21 cellular contexts compared by ENCODE assay signal in genomic region chr5:158461240-158461854, GRCh38.
DNase-seq lines count a peak whose midpoint lies in the region; ATAC-seq, FAIRE-seq and TF ChIP-seq lines count a peak whose summit lies in the region.
"Had no signal": no experiment of that assay in that cellular context is flagged by ENCODE, and none has a peak within 500 bp of the region (broad histone marks: within the 10 kb centered on the region; RNA-seq: fewer than 3 reads in every experiment).

No MANE protein-coding gene starts in this region.

- H3K9me3 ChIP-seq in hepatocyte (ENCODE audit: low read depth), result no peaks in the 10 kb centered on the region
- H3K9me3 ChIP-seq in aorta (ENCODE audit: control insufficient read depth, low read length), result no peaks in the 10 kb centered on the region
- H3K9me3 ChIP-seq in mammary epithelial cell (replicated peaks; ENCODE audit: insufficient read depth, low read length), result no peaks in the 10 kb centered on the region

- intact Hi-C loops in aorta (cut with DNase I) (no loop called here), mammary epithelial cell (cut with micrococcal nuclease) (loop anchor here (5.0 kb wide), 1 partner anchor 79 kb away; no protein-coding TSS in a partner anchor)

- H4K20me1 ChIP-seq in hepatocyte (ENCODE audit: insufficient read depth, poor library complexity, severe bottlenecking), result no peaks in the 10 kb centered on the region
- no peaks in the 10 kb centered on the region for H4K20me1 ChIP-seq in mammary epithelial cell (ENCODE audit: insufficient read depth, low read length)

- H3K4me2 ChIP-seq in hepatocyte (no peak overlapping the region), mammary epithelial cell (ENCODE audit: insufficient read depth, low read depth, low read length) (no peak overlapping the region)

- H2AFZ ChIP-seq in hepatocyte (no peak overlapping the region), mammary epithelial cell (ENCODE audit: low read depth, low read length) (no peak overlapping the region)

- CTCF ChIA-PET in mammary epithelial cell (lab: Charles Lee; ENCODE audit: low non-redundant PET), result no interaction called here

- H3K4me1 ChIP-seq in hepatocyte (ENCODE audit: insufficient read depth) (no peaks in the 10 kb centered on the region), rectal smooth muscle tissue (ENCODE audit: control insufficient read depth, insufficient read depth, low read length) (peaks cover 13% of the 10 kb centered on the region), aorta (ENCODE audit: control insufficient read depth in 1 of 2, insufficient read depth in 2 of 2, low read length in 2 of 2) (peaks cover 2 to 5% of the 10 kb centered on the region in 2 donors), mammary epithelial cell (ENCODE audit: insufficient read depth, low read length) (peaks cover 23% of the 10 kb centered on the region)

- H3K27ac ChIP-seq in hepatocyte, result peak overlapping the region; percentile 11
- peak overlapping the region; percentile 48 for H3K27ac ChIP-seq in rectal smooth muscle tissue (ENCODE audit: low read depth, low read length)
- peak overlapping the region in 1 of 2 donors; percentile 64 for H3K27ac ChIP-seq in aorta (ENCODE audit: low read depth in 1 of 2, low read length in 2 of 2)
- H3K27ac ChIP-seq in mammary epithelial cell (ENCODE audit: insufficient read depth, low read depth, low read length), result no peak overlapping the region
- H3K27ac ChIP-seq: cardiac muscle cell had no signal

- H3K4me3 ChIP-seq in hepatocyte (no peak overlapping the region), rectal smooth muscle tissue (ENCODE audit: low read length) (no peak overlapping the region), aorta (ENCODE audit: low read length in 2 of 2) (no peak overlapping the region), mammary epithelial cell (replicated peaks in 1 of 3; ENCODE audit: insufficient read depth in 1 of 3, low read depth in 2 of 3, low read length in 3 of 3) (no peak overlapping the region)
- H3K4me3 ChIP-seq: cardiac muscle cell had no signal

- no peaks in the 10 kb centered on the region for H3K27me3 ChIP-seq in hepatocyte
- H3K27me3 ChIP-seq in rectal smooth muscle tissue (ENCODE audit: control insufficient read depth, insufficient read depth, low read length), result no peaks in the 10 kb centered on the region
- H3K27me3 ChIP-seq in aorta (ENCODE audit: control insufficient read depth in 1 of 2, insufficient read depth in 2 of 2, low read length in 1 of 2), result no peaks in the 10 kb centered on the region
- H3K27me3 ChIP-seq in mammary epithelial cell (ENCODE audit: insufficient read depth, low read length), result no peaks in the 10 kb centered on the region
- H3K27me3 ChIP-seq: cardiac muscle cell had no signal

- BruUV-seq in mammary epithelial cell (replicated peaks; lab: Mats Ljungman, UMichigan), result no TSS peak

- H3K9ac ChIP-seq in rectal smooth muscle tissue (ENCODE audit: low read length), result no peak overlapping the region
- H3K9ac ChIP-seq in mammary epithelial cell (ENCODE audit: insufficient read depth, low read length), result no peak overlapping the region

- no peak for TF ChIP-seq CTCF in hepatocyte (IDR thresholded peaks at IDR 0.05; ENCODE audit: poor library complexity)
- TF ChIP-seq CTCF in mammary epithelial cell (conservative IDR thresholded peaks at IDR 0.05 in 1 of 2, IDR thresholded peaks at IDR 0.05 in 1 of 2; ENCODE audit: extremely low read depth in 1 of 2, insufficient read depth in 1 of 2, low read depth in 1 of 2, low read length in 2 of 2), result no peak

- no peaks in the 10 kb centered on the region for H3K9me2 ChIP-seq in hepatocyte (replicated peaks; ENCODE audit: insufficient read depth)

- dilution Hi-C loops in mammary epithelial cell (cut with HindIII; ENCODE audit: low sequenced_read_pairs), result no loop called here

- DNase-seq in hepatocyte (ENCODE audit: low spot score) (peak; percentile 20), aorta (no peak), mammary epithelial cell (no peak)
- DNase-seq: activated CD4-positive, alpha-beta T cell treated with anti-CD3 and anti-CD28 coated beads, Interleukin-2, amount 50 U/mL, for 1 hour; activated effector memory CD4-positive, alpha-beta T cell treated with Interleukin-2 at 50 U/mL for 16 hours; AML-193; DMS79; erythroblast; H7; KG1; MV-4-11; NCI-H187 treated with DMSO at 0.1 percent for 48 hours; NCI-H345; T-helper 17 cell had no signal

- WGBS in hepatocyte (ENCODE audit: low lambda C conversion rate, missing lambda C conversion rate), result 78% methylated on average over 4 of the region's 4 CpGs
- WGBS in aorta, 2 donors, result 17% methylated on average over 4 of the region's 4 CpGs
- 93% methylated on average over 4 of the region's 4 CpGs for WGBS in mammary epithelial cell (ENCODE audit: low coverage, missing lambda C conversion rate)

- in situ Hi-C loops in mammary epithelial cell (cut with MboI; ENCODE audit: low sequenced_read_pairs in 2 of 2), result no loop called here

- FAIRE-seq in endometrium (lab: Jason Lieb, UNC), result peak; percentile 78
- FAIRE-seq: GM12891 had no signal

- ATAC-seq in aorta (ENCODE audit: low FRiP score), result peak; percentile 61
- ATAC-seq in GM21515 (IDR thresholded peaks at IDR 0.05; ENCODE audit: unreplicated experiment), result no peak
- no peak for ATAC-seq in GM19351 (IDR thresholded peaks at IDR 0.05; ENCODE audit: unreplicated experiment)
- ATAC-seq: Panc1, T-helper 17 cell had no signal

- no peaks in the 10 kb centered on the region for H3K79me2 ChIP-seq in hepatocyte
- no peaks in the 10 kb centered on the region for H3K79me2 ChIP-seq in mammary epithelial cell (ENCODE audit: insufficient read depth, low read length)

- H3K36me3 ChIP-seq in hepatocyte (replicated peaks; ENCODE audit: insufficient read depth, low read depth), result no peaks in the 10 kb centered on the region
- H3K36me3 ChIP-seq in rectal smooth muscle tissue (ENCODE audit: control insufficient read depth, insufficient read depth, low read length), result no peaks in the 10 kb centered on the region
- H3K36me3 ChIP-seq in aorta (ENCODE audit: control insufficient read depth in 1 of 2, insufficient read depth in 2 of 2, low read length in 1 of 2), result no peaks in the 10 kb centered on the region
- no peaks in the 10 kb centered on the region for H3K36me3 ChIP-seq in mammary epithelial cell (ENCODE audit: insufficient read depth, low read length)
- H3K36me3 ChIP-seq: cardiac muscle cell had no signal
